ENCODE assay signal across 21 cellular contexts in the genomic region with DNA sequence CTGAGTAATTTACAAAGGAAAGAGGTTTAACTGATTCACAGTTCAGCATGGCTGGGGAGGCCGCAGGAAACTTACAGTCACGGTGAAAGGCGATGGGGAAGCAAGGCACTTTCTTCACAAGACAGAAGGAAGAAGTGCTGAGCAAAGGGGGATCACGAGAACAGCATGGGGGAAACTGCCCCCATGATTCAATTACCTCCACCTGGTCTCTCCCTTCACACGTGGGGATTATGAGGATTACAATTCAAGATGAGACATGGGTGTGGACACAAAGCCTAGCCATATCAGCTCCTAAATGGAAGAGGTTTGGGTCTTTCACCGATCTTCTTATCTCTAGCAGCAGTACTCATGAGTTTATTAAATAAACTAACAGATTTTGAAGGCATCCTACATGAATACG.
"Had no signal": no experiment of that assay in that cellular context is flagged by ENCODE, and none has a peak within 500 bp of the region (broad histone marks: within the 10 kb centered on the region; RNA-seq: fewer than 3 reads in every experiment).

No MANE protein-coding gene starts in this region.

- H3K36me3 Mint-ChIP-seq: immature natural killer cell had no signal

- H3K27me3 ChIP-seq: breast epithelium, esophagus muscularis mucosa, foreskin keratinocyte, heart left ventricle, ovary, right lobe of liver had no signal

- H3K4me1 ChIP-seq: breast epithelium, esophagus muscularis mucosa, foreskin keratinocyte, right lobe of liver had no signal

- H3K27ac ChIP-seq: breast epithelium, esophagus muscularis mucosa, foreskin keratinocyte, heart left ventricle, ovary, right lobe of liver, thoracic aorta had no signal

- H3K4me3 ChIP-seq: breast epithelium, esophagus muscularis mucosa, heart left ventricle, ovary, right lobe of liver, thoracic aorta had no signal

- DNase-seq: activated CD4-positive, alpha-beta T cell treated with anti-CD3 and anti-CD28 coated beads, Interleukin-2, amount 10 ng/mL, durations not matched to agents 24 days and 14 days; activated CD8-positive, alpha-beta T cell treated with anti-CD3 and anti-CD28 coated beads for 36 hours; activated naive CD4-positive, alpha-beta T cell; activated T-cell treated with anti-CD3 and anti-CD28 coated beads, Interleukin-2, amount 50 U/mL, for 4 hours; central memory CD4-positive, alpha-beta T cell; foreskin keratinocyte; heart left ventricle; hypothalamus; immature natural killer cell; midbrain; naive thymus-derived CD4-positive, alpha-beta T cell; ovary; right lobe of liver; stimulated activated CD4-positive, alpha-beta T cell treated with anti-CD3 and anti-CD28 coated beads, Interleukin-2, amount 100 ng/mL, for 48 hours; stimulated activated naive CD8-positive, alpha-beta T cell treated with anti-CD3 and anti-CD28 coated beads, Interleukin-15, Interleukin-2, amounts not matched to agents 100 U/mL and 50 U/mL, for 24 hours had no signal

- H3K9me3 Mint-ChIP-seq: activated CD4-positive, alpha-beta T cell treated with anti-CD3 and anti-CD28 coated beads, Interleukin-2, amount 10 ng/mL, durations not matched to agents 24 days and 14 days; activated T-cell treated with anti-CD3 and anti-CD28 coated beads, Interleukin-2, amount 50 U/mL, for 4 hours; immature natural killer cell had no signal

- H3K27ac Mint-ChIP-seq: activated CD4-positive, alpha-beta T cell treated with anti-CD3 and anti-CD28 coated beads, Interleukin-2, amount 10 ng/mL, durations not matched to agents 24 days and 14 days; activated CD8-positive, alpha-beta T cell treated with anti-CD3 and anti-CD28 coated beads for 36 hours; activated naive CD4-positive, alpha-beta T cell treated with anti-CD3 and anti-CD28 coated beads, Interleukin-2, amount 50 U/mL, for 72 hours; immature natural killer cell; progenitor cell of endocrine pancreas; T-helper 2 cell treated with Interferon-gamma antibody and Interleukin-4, amounts not matched to agents 5 μg/mL and 100 μg/mL, for 36 hours had no signal

- H3K4me3 Mint-ChIP-seq: activated CD4-positive, alpha-beta T cell treated with anti-CD3 and anti-CD28 coated beads, Interleukin-2, amount 10 ng/mL, durations not matched to agents 24 days and 14 days; activated CD8-positive, alpha-beta T cell treated with anti-CD3 and anti-CD28 coated beads for 36 hours; activated T-cell treated with anti-CD3 and anti-CD28 coated beads, Interleukin-2, amount 50 U/mL, for 4 hours; immature natural killer cell; T-helper 2 cell treated with Interferon-gamma antibody and Interleukin-4, amounts not matched to agents 5 μg/mL and 100 μg/mL, for 36 hours had no signal

- H3K27me3 Mint-ChIP-seq: activated CD4-positive, alpha-beta T cell treated with anti-CD3 and anti-CD28 coated beads, Interleukin-2, amount 10 ng/mL, durations not matched to agents 24 days and 14 days; activated CD8-positive, alpha-beta T cell treated with anti-CD3 and anti-CD28 coated beads for 36 hours; naive thymus-derived CD4-positive, alpha-beta T cell; progenitor cell of endocrine pancreas had no signal

- H3K36me3 ChIP-seq: breast epithelium, esophagus muscularis mucosa, heart left ventricle, ovary, right lobe of liver, thoracic aorta had no signal

- H3K9me3 ChIP-seq: breast epithelium, esophagus muscularis mucosa, heart left ventricle, ovary, right lobe of liver, thoracic aorta had no signal
